In genomic region chr11:119481021-119481666, GRCh38 we compare ENCODE assay signal across 8 cellular contexts. TPM values are rescaled to one million over a fixed set of nuclear protein-coding genes. Genes with fewer than 3 reads are reported as not detected.
A peak's percentile ranks its signal among the peaks of the same experiment; 100 is the strongest.
DNase-seq lines count a peak whose midpoint lies in the region; ATAC-seq and TF ChIP-seq lines count a peak whose summit lies in the region.

No MANE protein-coding gene starts in this region.

- DNase-seq in GM04503 (ENCODE audit: low read depth) (peak; percentile 93), HK-2 (ENCODE audit: unreplicated experiment) (peak; percentile 91), NCI-H748 treated with DMSO at 0.1 percent for 48 hours (lab: John Stamatoyannopoulos, UW) (peak; percentile 37), lung microvascular endothelial cell (ENCODE audit: low read depth in 2 of 2) (peak; percentile 63 to 69)
- DNase-seq in activated CD8-positive, alpha-beta T cell treated with anti-CD3 and anti-CD28 coated beads for 36 hours = peak; percentile 80
- DNase-seq in effector memory CD8-positive, alpha-beta T cell = peak; percentile 63 to 68 (median 64)
- peak; percentile 19 for DNase-seq in stimulated activated CD8-positive, alpha-beta memory T cell treated with anti-CD3 and anti-CD28 coated beads, Interleukin-12 subunit alpha, Interleukin-12 subunit beta, amount 100 ng/mL, for 4 hours (ENCODE audit: low read depth)

- peaks cover 6% of the 10 kb centered on the region for H3K27me3 Mint-ChIP-seq in activated CD8-positive, alpha-beta T cell treated with anti-CD3 and anti-CD28 coated beads for 36 hours
- H3K27me3 Mint-ChIP-seq in effector memory CD8-positive, alpha-beta T cell = peaks cover 58 to 86% of the 10 kb centered on the region in 2 donors

- H3K4me3 Mint-ChIP-seq in activated CD8-positive, alpha-beta T cell treated with anti-CD3 and anti-CD28 coated beads for 36 hours = no peak overlapping the region
- no peak overlapping the region for H3K4me3 Mint-ChIP-seq in effector memory CD8-positive, alpha-beta T cell

- intact Hi-C loops in activated CD8-positive, alpha-beta T cell treated with anti-CD3 and anti-CD28 coated beads for 36 hours (cut with micrococcal nuclease) = loop anchor here (5.0 to 10.0 kb wide), 2 partner anchors 51 to 624 kb away; no protein-coding TSS in a partner anchor

- no peak overlapping the region for H3K27ac Mint-ChIP-seq in activated CD8-positive, alpha-beta T cell treated with anti-CD3 and anti-CD28 coated beads for 36 hours
- H3K27ac Mint-ChIP-seq in effector memory CD8-positive, alpha-beta T cell = no peak overlapping the region

- no peaks in the 10 kb centered on the region for H3K36me3 Mint-ChIP-seq in activated CD8-positive, alpha-beta T cell treated with anti-CD3 and anti-CD28 coated beads for 36 hours (ENCODE audit: low read depth)
- H3K36me3 Mint-ChIP-seq in effector memory CD8-positive, alpha-beta T cell (ENCODE audit: insufficient read depth) = peaks cover 2% of the 10 kb centered on the region

- no peaks in the 10 kb centered on the region for H3K9me3 Mint-ChIP-seq in activated CD8-positive, alpha-beta T cell treated with anti-CD3 and anti-CD28 coated beads for 36 hours
- no peaks in the 10 kb centered on the region for H3K9me3 Mint-ChIP-seq in effector memory CD8-positive, alpha-beta T cell

- H3K4me1 Mint-ChIP-seq in activated CD8-positive, alpha-beta T cell treated with anti-CD3 and anti-CD28 coated beads for 36 hours (ENCODE audit: low read depth) = no peaks in the 10 kb centered on the region
- peaks cover 0 to 7% of the 10 kb centered on the region in 2 donors for H3K4me1 Mint-ChIP-seq in effector memory CD8-positive, alpha-beta T cell (ENCODE audit: low read depth in 2 of 2)

- CTCF ChIA-PET in activated CD8-positive, alpha-beta T cell treated with anti-CD3 and anti-CD28 coated beads for 36 hours (lab: Charles Lee) = interaction anchor here (0.8 to 1.9 kb wide), 11 partner anchors 13 to 627 kb away, joined by 3 to 18 read pairs (median 5); partner anchors contain the start of genes NECTIN1 and USP2

- POLR2A ChIA-PET in activated CD8-positive, alpha-beta T cell treated with anti-CD3 and anti-CD28 coated beads for 36 hours (lab: Charles Lee) = no interaction called here

- peak; percentile 87 for ATAC-seq in activated CD8-positive, alpha-beta T cell treated with anti-CD3 and anti-CD28 coated beads for 36 hours
- ATAC-seq in effector memory CD8-positive, alpha-beta T cell (replicated peaks) = peak; percentile 70
- no peak for ATAC-seq in GM18870 (IDR thresholded peaks at IDR 0.05; ENCODE audit: unreplicated experiment)

- TF ChIP-seq CTCF in activated CD8-positive, alpha-beta T cell treated with anti-CD3 and anti-CD28 coated beads for 36 hours (IDR thresholded peaks at IDR 0.05) = peak; percentile 99

RNA-seq across cellular contexts. Expression of gene THY1, which starts 58.2 kb away (rescaled TPM):
- under 1 TPM; 0.18 to 0.40 TPM for total RNA-seq in activated CD8-positive, alpha-beta T cell treated with anti-CD3 and anti-CD28 coated beads for 36 hours
- 0.20 and 0.22 TPM in 2 replicates for total RNA-seq in lung microvascular endothelial cell

Comparison
In these comparisons a context has a peak if more than half of its experiments do, and no peak if none do; other contexts are left out.
1. DNase-seq: peak in every context shown above with its lines; median percentile 93 in GM04503; 91 in HK-2; 80 in activated CD8-positive, alpha-beta T cell treated with anti-CD3 and anti-CD28 coated beads for 36 hours; 66 in lung microvascular endothelial cell; 64 in effector memory CD8-positive, alpha-beta T cell; 37 in NCI-H748 treated with DMSO at 0.1 percent for 48 hours; 19 in stimulated activated CD8-positive, alpha-beta memory T cell treated with anti-CD3 and anti-CD28 coated beads, Interleukin-12 subunit alpha, Interleukin-12 subunit beta, amount 100 ng/mL, for 4 hours.